ENCODE assay signal across 6 cellular contexts in the genomic region with DNA sequence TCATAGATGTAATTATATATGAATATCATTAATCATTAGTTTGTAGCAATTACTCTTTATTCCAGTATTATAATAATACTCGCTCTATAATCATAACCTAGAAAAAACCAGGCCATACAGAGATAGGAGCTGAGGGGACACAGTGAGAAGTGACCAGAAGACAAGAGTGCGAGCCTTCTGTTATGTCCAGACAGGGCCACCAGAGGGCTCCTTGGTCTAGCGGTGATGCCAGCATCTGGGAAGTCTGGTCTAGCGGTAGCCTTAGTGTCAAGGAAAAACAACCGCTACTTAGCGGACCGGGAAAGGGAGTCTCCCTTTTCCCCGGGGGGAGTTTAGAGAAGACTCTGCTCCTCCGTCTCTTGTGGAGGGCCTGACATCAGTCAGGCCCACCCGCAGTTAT. TPM values are rescaled to one million over a fixed set of nuclear protein-coding genes. Genes with fewer than 3 reads are reported as not detected.
A peak's percentile ranks its signal among the peaks of the same experiment; 100 is the strongest.
DNase-seq lines count a peak whose midpoint lies in the region; ATAC-seq and TF ChIP-seq lines count a peak whose summit lies in the region.
"Not testable (repeated sequence)": the region's sequence is repeated elsewhere in the genome, so short reads cannot be mapped to it uniquely, and the experiment has no call there.

No MANE protein-coding gene starts in this region.

- H3K27ac Mint-ChIP-seq in activated CD8-positive, alpha-beta T cell treated with anti-CD3 and anti-CD28 coated beads for 36 hours = not testable (repeated sequence)

- not testable (repeated sequence) for H3K4me3 Mint-ChIP-seq in activated CD8-positive, alpha-beta T cell treated with anti-CD3 and anti-CD28 coated beads for 36 hours

- H2AFZ ChIP-seq in MM.1S (ENCODE audit: low read length) = not testable (repeated sequence)

- ATAC-seq in activated CD8-positive, alpha-beta T cell treated with anti-CD3 and anti-CD28 coated beads for 36 hours = peak; percentile 61

- not testable (repeated sequence) for H4K20me1 ChIP-seq in MM.1S (ENCODE audit: insufficient read depth, low read length)

- not testable (repeated sequence) for H3K4me2 ChIP-seq in MM.1S (ENCODE audit: low read depth, low read length)

- not testable (repeated sequence) for H3K27me3 Mint-ChIP-seq in activated CD8-positive, alpha-beta T cell treated with anti-CD3 and anti-CD28 coated beads for 36 hours

- not testable (repeated sequence) for H3K9ac ChIP-seq in MM.1S (ENCODE audit: low read length); colonic mucosa (ENCODE audit: low read depth in 2 of 2, low read length in 2 of 2)

- H3K27me3 ChIP-seq in BE2C; MM.1S (replicated peaks; ENCODE audit: insufficient read depth, low read length); colonic mucosa: not testable (repeated sequence)

- CTCF ChIA-PET in activated CD8-positive, alpha-beta T cell treated with anti-CD3 and anti-CD28 coated beads for 36 hours (lab: Charles Lee) = interaction anchor here (1.6 kb wide), 1 partner anchor 10 kb away, joined by 3 read pairs; no protein-coding TSS in a partner anchor

- H3K27ac ChIP-seq in MM.1S (ENCODE audit: low read length); colonic mucosa: not testable (repeated sequence)

- peak; percentile 53 for DNase-seq in BE2C
- DNase-seq in MM.1S = not testable (repeated sequence)
- peak; percentile 61 for DNase-seq in activated CD8-positive, alpha-beta T cell treated with anti-CD3 and anti-CD28 coated beads for 36 hours
- DNase-seq in colonic mucosa = peak; percentile 62
- peak; percentile 41 for DNase-seq in iris pigment epithelial cell (ENCODE audit: low read depth)
- peak; percentile 70 for DNase-seq in retina

- not testable (repeated sequence) for H3K36me3 Mint-ChIP-seq in activated CD8-positive, alpha-beta T cell treated with anti-CD3 and anti-CD28 coated beads for 36 hours (ENCODE audit: low read depth)

- not testable (repeated sequence) for H3K79me2 ChIP-seq in MM.1S (ENCODE audit: low read length)

- not testable (repeated sequence) for H3K9me3 Mint-ChIP-seq in activated CD8-positive, alpha-beta T cell treated with anti-CD3 and anti-CD28 coated beads for 36 hours

- intact Hi-C loops in activated CD8-positive, alpha-beta T cell treated with anti-CD3 and anti-CD28 coated beads for 36 hours (cut with micrococcal nuclease); colonic mucosa (cut with DNase I): not testable (repeated sequence)

- not testable (repeated sequence) for H3K4me3 ChIP-seq in BE2C (ENCODE audit: low read depth, low read length); MM.1S (ENCODE audit: low read length); colonic mucosa

- not testable (repeated sequence) for H3K9me3 ChIP-seq in BE2C; MM.1S (replicated peaks; ENCODE audit: insufficient read depth, low read length); colonic mucosa

- H3F3A ChIP-seq in MM.1S (ENCODE audit: insufficient read depth, low read length) = not testable (repeated sequence)

- not testable (repeated sequence) for H3K4me1 ChIP-seq in BE2C; MM.1S (ENCODE audit: low read length); colonic mucosa

- POLR2A ChIA-PET in activated CD8-positive, alpha-beta T cell treated with anti-CD3 and anti-CD28 coated beads for 36 hours (lab: Charles Lee) = interaction anchor here (0.9 kb wide), 1 partner anchor 8 kb away, joined by 3 read pairs; a partner anchor contains a TSS

- H3K36me3 ChIP-seq in BE2C; MM.1S (replicated peaks; ENCODE audit: insufficient read depth, low read length); colonic mucosa: not testable (repeated sequence)

- TF ChIP-seq CTCF in BE2C (IDR thresholded peaks at IDR 0.05; ENCODE audit: low read depth, low read length) (peak; percentile 50), MM.1S (IDR thresholded peaks at IDR 0.05; ENCODE audit: low read length) (peak; percentile 8; the same call in 1 of the 2 replicates), colonic mucosa (IDR thresholded peaks at IDR 0.05) (peak; percentile 42)
- peak; percentile 60 for TF ChIP-seq CTCF in activated CD8-positive, alpha-beta T cell treated with anti-CD3 and anti-CD28 coated beads for 36 hours (IDR thresholded peaks at IDR 0.05)

- not testable (repeated sequence) for H3K9me2 ChIP-seq in MM.1S (replicated peaks; ENCODE audit: insufficient read depth, low read length)

- not testable (repeated sequence) for H3K4me1 Mint-ChIP-seq in activated CD8-positive, alpha-beta T cell treated with anti-CD3 and anti-CD28 coated beads for 36 hours (ENCODE audit: low read depth)

RNA-seq across cellular contexts. Expression of a gene that starts 8.3 kb away (rescaled TPM):
- 11.7 TPM for polyA plus RNA-seq in BE2C (2012; ENCODE audit: insufficient read depth, insufficient read length, low read depth)
- 10 to 100 TPM in 1 of 2 experiments, 1 to 10 TPM in 1; 9.8 to 11.0 TPM for total RNA-seq in activated CD8-positive, alpha-beta T cell treated with anti-CD3 and anti-CD28 coated beads for 36 hours
- 10 to 100 TPM; 13.5 to 14.5 TPM for total RNA-seq in colonic mucosa

RNA-seq across cellular contexts. Expression of a gene that starts 10.9 kb away (rescaled TPM):
- polyA plus RNA-seq in BE2C (2012; ENCODE audit: insufficient read depth, insufficient read length, low read depth) = 4.6 TPM
- total RNA-seq in activated CD8-positive, alpha-beta T cell treated with anti-CD3 and anti-CD28 coated beads for 36 hours = 10 to 100 TPM in 1 of 2 experiments, 1 to 10 TPM in 1; 7.1 to 10.5 TPM
- total RNA-seq in colonic mucosa = 1 to 10 TPM; 2.9 TPM

RNA-seq across cellular contexts. Expression of a gene that starts 29.3 kb away (rescaled TPM):
- 0.36 TPM for polyA plus RNA-seq in BE2C (2012; ENCODE audit: insufficient read depth, insufficient read length, low read depth)
- total RNA-seq in activated CD8-positive, alpha-beta T cell treated with anti-CD3 and anti-CD28 coated beads for 36 hours = 1 to 10 TPM; 3.6 to 3.8 TPM
- total RNA-seq in colonic mucosa = 1 to 10 TPM in 1 of 2 donors, under 1 TPM in 1; 0.67 to 2.0 TPM

RNA-seq across cellular contexts. Expression of a gene that starts 31.2 kb away (rescaled TPM):
- 9.1 TPM for polyA plus RNA-seq in BE2C (2012; ENCODE audit: insufficient read depth, insufficient read length, low read depth)
- 10 to 100 TPM; 16.7 to 21.8 TPM for total RNA-seq in activated CD8-positive, alpha-beta T cell treated with anti-CD3 and anti-CD28 coated beads for 36 hours
- 10 to 100 TPM; 13.1 to 17.6 TPM for total RNA-seq in colonic mucosa

RNA-seq across cellular contexts. Expression of a gene that starts 56.5 kb away (rescaled TPM):
- polyA plus RNA-seq in BE2C (2012; ENCODE audit: insufficient read depth, insufficient read length, low read depth) = 3.1 TPM
- total RNA-seq in activated CD8-positive, alpha-beta T cell treated with anti-CD3 and anti-CD28 coated beads for 36 hours = 1 to 10 TPM; 8.3 to 8.4 TPM
- 1 to 10 TPM; 4.7 to 5.9 TPM for total RNA-seq in colonic mucosa

Comparison
In these comparisons a context has a peak if more than half of its experiments do, and no peak if none do; other contexts are left out.
1. CTCF ChIP-seq: peak in every context shown above with its lines; median percentile 60 in activated CD8-positive, alpha-beta T cell treated with anti-CD3 and anti-CD28 coated beads for 36 hours; 50 in BE2C; 42 in colonic mucosa; 8 in MM.1S.